In the genomic region with DNA sequence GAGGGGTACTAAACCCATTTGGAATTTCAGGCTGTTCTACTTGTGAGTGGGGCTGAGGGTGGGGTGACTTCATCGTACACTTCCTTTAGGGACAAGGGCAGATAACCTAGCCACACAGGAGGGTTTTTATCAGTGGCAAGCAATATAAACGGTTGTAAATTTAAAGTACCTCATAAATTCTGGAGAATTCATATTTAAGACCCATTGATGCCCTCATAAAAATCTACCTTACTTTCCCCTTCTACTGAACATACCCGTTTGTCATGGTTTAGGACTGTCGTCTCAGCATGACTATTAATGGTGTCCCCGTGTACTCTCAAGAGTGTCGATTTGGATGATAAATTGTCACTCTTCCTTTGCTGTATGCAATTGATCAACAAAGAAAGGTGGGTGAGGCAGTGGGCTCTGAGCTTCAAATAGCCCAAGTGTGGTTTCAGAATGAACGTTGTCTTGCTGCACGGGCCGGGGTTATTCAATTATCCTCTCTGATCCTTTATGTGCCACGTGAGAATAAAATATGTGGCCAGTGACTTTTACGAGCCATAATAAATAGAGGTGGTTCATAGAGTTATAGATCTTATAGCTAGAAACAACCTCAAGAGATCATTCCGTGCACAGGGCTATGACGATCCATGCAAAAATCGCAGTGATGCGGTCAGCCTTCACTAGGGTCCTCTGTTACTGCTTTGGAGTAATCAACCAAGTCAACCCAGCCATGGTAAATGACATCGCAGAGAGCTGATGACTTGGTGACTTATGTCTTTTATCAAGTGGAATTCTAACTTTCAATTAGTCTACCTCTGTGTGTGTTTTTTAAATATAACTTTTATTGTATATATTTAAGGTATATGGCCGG, we compare ENCODE assay signal across 20 cellular contexts.
DNase-seq lines count a peak whose midpoint lies in the region; ATAC-seq, FAIRE-seq and TF ChIP-seq lines count a peak whose summit lies in the region.
"Had no signal": no experiment of that assay in that cellular context is flagged by ENCODE, and none has a peak within 500 bp of the region (broad histone marks: within the 10 kb centered on the region; RNA-seq: fewer than 3 reads in every experiment).

No MANE protein-coding gene starts in this region.

- H3K36me3 ChIP-seq in colonic mucosa (no peaks in the 10 kb centered on the region), esophagus squamous epithelium (no peaks in the 10 kb centered on the region)
- H3K36me3 ChIP-seq: BLaER1 treated with 17β-estradiol and CSF1 and Interleukin-3, amounts not matched to agents 10 nM and 100 nM had no signal

- H3K9me3 Mint-ChIP-seq in activated naive CD4-positive, alpha-beta T cell treated with anti-CD3 and anti-CD28 coated beads, Interleukin-2, amount 50 U/mL, for 72 hours, result no peaks in the 10 kb centered on the region
- no peaks in the 10 kb centered on the region for H3K9me3 Mint-ChIP-seq in activated naive CD4-positive, alpha-beta T cell treated with anti-CD3 and anti-CD28 coated beads for 36 hours
- H3K9me3 Mint-ChIP-seq in stimulated activated naive B cell treated with anti-CD40 and anti-IgM and Interleukin-4, amounts not matched to agents 10 μg/mL and 1 μg/mL and 100 μg/mL, for 72 hours, result peaks cover 0 to 5% of the 10 kb centered on the region in 2 donors

- TF ChIP-seq POLR2A in H54 (IDR thresholded peaks at IDR 0.05; ENCODE audit: low read depth, low read length), result no peak
- TF ChIP-seq POLR2A in esophagus squamous epithelium (IDR thresholded peaks at IDR 0.05), result no peak

- H3K27me3 ChIP-seq in colonic mucosa, result no peaks in the 10 kb centered on the region
- peaks cover 0 to 6% (median 0%) of the 10 kb centered on the region in 4 donors for H3K27me3 ChIP-seq in esophagus squamous epithelium
- H3K27me3 ChIP-seq: BLaER1 treated with 17β-estradiol and CSF1 and Interleukin-3, amounts not matched to agents 10 nM and 100 nM had no signal

- no peaks in the 10 kb centered on the region for H3K27me3 Mint-ChIP-seq in activated naive CD4-positive, alpha-beta T cell treated with anti-CD3 and anti-CD28 coated beads for 36 hours (ENCODE audit: low read depth)
- H3K27me3 Mint-ChIP-seq in stimulated activated naive B cell treated with anti-CD40 and anti-IgM and Interleukin-4, amounts not matched to agents 10 μg/mL and 1 μg/mL and 100 μg/mL, for 72 hours, result no peaks in the 10 kb centered on the region

- ATAC-seq in activated naive CD4-positive, alpha-beta T cell treated with anti-CD3 and anti-CD28 coated beads, Interleukin-2, amount 50 U/mL, for 72 hours, result peak; percentile 26 to 38
- ATAC-seq in stimulated activated naive B cell treated with anti-CD40 and anti-IgM and Interleukin-4, amounts not matched to agents 10 μg/mL and 1 μg/mL and 100 μg/mL, for 72 hours (replicated peaks), result no peak

- no peak for FAIRE-seq in H54 (lab: Jason Lieb, UNC)
- FAIRE-seq: D721Med, GM19239 had no signal

- H3K4me3 ChIP-seq in colonic mucosa (no peak overlapping the region), esophagus squamous epithelium (no peak overlapping the region)
- H3K4me3 ChIP-seq: BLaER1 treated with 17β-estradiol and CSF1 and Interleukin-3, amounts not matched to agents 10 nM and 100 nM; SK-N-MC had no signal

- no peak overlapping the region for H3K27ac Mint-ChIP-seq in activated naive CD4-positive, alpha-beta T cell treated with anti-CD3 and anti-CD28 coated beads, Interleukin-2, amount 50 U/mL, for 72 hours
- H3K27ac Mint-ChIP-seq in activated naive CD4-positive, alpha-beta T cell treated with anti-CD3 and anti-CD28 coated beads for 36 hours, result no peak overlapping the region
- H3K27ac Mint-ChIP-seq in stimulated activated naive B cell treated with anti-CD40 and anti-IgM and Interleukin-4, amounts not matched to agents 10 μg/mL and 1 μg/mL and 100 μg/mL, for 72 hours, result no peak overlapping the region

- TF ChIP-seq CTCF in colonic mucosa (IDR thresholded peaks at IDR 0.05), result no peak
- TF ChIP-seq CTCF in esophagus squamous epithelium (IDR thresholded peaks at IDR 0.05), result no peak

- POLR2A ChIA-PET in HEK293T (lab: Yijun Ruan, JAX), result interaction anchor here (0.7 kb wide), 1 partner anchor 146 kb away, joined by 4 read pairs; a partner anchor contains a TSS

- H3K9me3 ChIP-seq in colonic mucosa (no peaks in the 10 kb centered on the region), esophagus squamous epithelium (no peaks in the 10 kb centered on the region)

- H3K4me1 Mint-ChIP-seq in activated naive CD4-positive, alpha-beta T cell treated with anti-CD3 and anti-CD28 coated beads for 36 hours (ENCODE audit: low read depth), result peaks cover 4% of the 10 kb centered on the region
- peaks cover 21 to 29% of the 10 kb centered on the region in 2 donors for H3K4me1 Mint-ChIP-seq in stimulated activated naive B cell treated with anti-CD40 and anti-IgM and Interleukin-4, amounts not matched to agents 10 μg/mL and 1 μg/mL and 100 μg/mL, for 72 hours

- peak overlapping the region in 1 of 2 donors; percentile 5 for H3K9ac ChIP-seq in colonic mucosa (ENCODE audit: low read depth in 2 of 2, low read length in 2 of 2)
- H3K9ac ChIP-seq: BLaER1 treated with 17β-estradiol and CSF1 and Interleukin-3, amounts not matched to agents 10 nM and 100 nM had no signal

- H3K4me3 Mint-ChIP-seq in activated naive CD4-positive, alpha-beta T cell treated with anti-CD3 and anti-CD28 coated beads for 36 hours, result no peak overlapping the region
- H3K4me3 Mint-ChIP-seq in stimulated activated naive B cell treated with anti-CD40 and anti-IgM and Interleukin-4, amounts not matched to agents 10 μg/mL and 1 μg/mL and 100 μg/mL, for 72 hours, result no peak overlapping the region

- intact Hi-C loops in activated naive CD4-positive, alpha-beta T cell treated with anti-CD3 and anti-CD28 coated beads for 36 hours (cut with micrococcal nuclease), result no loop called here
- intact Hi-C loops in colonic mucosa (cut with DNase I), result no loop called here
- intact Hi-C loops in esophagus squamous epithelium (cut with DNase I), result no loop called here

- H3K4me1 ChIP-seq in colonic mucosa, result peaks cover 11% of the 10 kb centered on the region
- H3K4me1 ChIP-seq in esophagus squamous epithelium, result no peaks in the 10 kb centered on the region

- WGBS in esophagus squamous epithelium, 2 donors, result 58 to 64% methylated on average over 17 of the region's 17 CpGs

- CTCF ChIA-PET in activated naive CD4-positive, alpha-beta T cell treated with anti-CD3 and anti-CD28 coated beads for 36 hours (lab: Charles Lee), result no interaction called here
- CTCF ChIA-PET in HEK293T (lab: Yijun Ruan, JAX), result no interaction called here

- no peaks in the 10 kb centered on the region for H3K36me3 Mint-ChIP-seq in activated naive CD4-positive, alpha-beta T cell treated with anti-CD3 and anti-CD28 coated beads, Interleukin-2, amount 50 U/mL, for 72 hours
- no peaks in the 10 kb centered on the region for H3K36me3 Mint-ChIP-seq in activated naive CD4-positive, alpha-beta T cell treated with anti-CD3 and anti-CD28 coated beads for 36 hours (ENCODE audit: low read depth)
- no peaks in the 10 kb centered on the region for H3K36me3 Mint-ChIP-seq in stimulated activated naive B cell treated with anti-CD40 and anti-IgM and Interleukin-4, amounts not matched to agents 10 μg/mL and 1 μg/mL and 100 μg/mL, for 72 hours

- no peak overlapping the region for H3K27ac ChIP-seq in colonic mucosa
- H3K27ac ChIP-seq in esophagus squamous epithelium, result no peak overlapping the region
- H3K27ac ChIP-seq: BLaER1 treated with 17β-estradiol and CSF1 and Interleukin-3, amounts not matched to agents 10 nM and 100 nM; SK-N-MC had no signal

- no peak for DNase-seq in activated naive CD4-positive, alpha-beta T cell treated with anti-CD3 and anti-CD28 coated beads, Interleukin-2, amount 50 U/mL, for 72 hours (ENCODE audit: low spot score in 2 of 2)
- no peak for DNase-seq in activated naive CD4-positive, alpha-beta T cell treated with anti-CD3 and anti-CD28 coated beads for 36 hours
- DNase-seq in HEK293T (ENCODE audit: extremely low spot score) (peak; percentile 15), colonic mucosa (peak; percentile 25), H54 (ENCODE audit: insufficient read length, low spot score) (no peak), esophagus squamous epithelium (lab: John Stamatoyannopoulos, UW) (no peak)
- DNase-seq in stimulated activated naive B cell treated with anti-CD40 and anti-IgM and Interleukin-4, amounts not matched to agents 10 μg/mL and 1 μg/mL and 100 μg/mL, for 72 hours, result no peak
- DNase-seq: DMS79 treated with DMSO at 0.1 percent for 48 hours, GOT3, KG1, NCI-H1417 treated with DMSO at 0.1 percent for 48 hours, NCI-H187 treated with DMSO at 0.1 percent for 48 hours, NCI-H2227 treated with DMSO at 0.1 percent for 48 hours, NCI-H524, NCI-H82, SHP77 had no signal

TF ChIP-seq in HEK293T, 16 proteins besides CTCF, POLR2A, EP300 and RAD21:
- TF ChIP-seq L3MBTL2 (conservative IDR thresholded peaks at IDR 0.05), result peak; percentile 33; the same call in 1 of the 2 replicates
- peak; percentile 38; the same call in 1 of the 2 replicates for TF ChIP-seq BHLHE40 (IDR thresholded peaks at IDR 0.05; ENCODE audit: borderline replicate concordance)
- TF ChIP-seq NFRKB (IDR thresholded peaks at IDR 0.05), result no peak
- TF ChIP-seq SUZ12 (IDR thresholded peaks at IDR 0.05), result no peak
- TF ChIP-seq, protein P1, sequence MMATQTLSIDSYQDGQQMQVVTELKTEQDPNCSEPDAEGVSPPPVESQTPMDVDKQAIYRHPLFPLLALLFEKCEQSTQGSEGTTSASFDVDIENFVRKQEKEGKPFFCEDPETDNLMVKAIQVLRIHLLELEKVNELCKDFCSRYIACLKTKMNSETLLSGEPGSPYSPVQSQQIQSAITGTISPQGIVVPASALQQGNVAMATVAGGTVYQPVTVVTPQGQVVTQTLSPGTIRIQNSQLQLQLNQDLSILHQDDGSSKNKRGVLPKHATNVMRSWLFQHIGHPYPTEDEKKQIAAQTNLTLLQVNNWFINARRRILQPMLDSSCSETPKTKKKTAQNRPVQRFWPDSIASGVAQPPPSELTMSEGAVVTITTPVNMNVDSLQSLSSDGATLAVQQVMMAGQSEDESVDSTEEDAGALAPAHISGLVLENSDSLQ (IDR thresholded peaks at IDR 0.05), result peak; percentile 86
- peak; percentile 50; the same call in 1 of the 2 replicates for TF ChIP-seq CTBP1 (IDR thresholded peaks at IDR 0.05; ENCODE audit: borderline replicate concordance)
TF ChIP-seq in HEK293T: peak in this region for 4.

Comparison
In these comparisons a context has a peak if more than half of its experiments do, and no peak if none do; other contexts are left out.
1. ATAC-seq: peak in activated naive CD4-positive, alpha-beta T cell treated with anti-CD3 and anti-CD28 coated beads, Interleukin-2, amount 50 U/mL, for 72 hours (2 of 2); none in stimulated activated naive B cell treated with anti-CD40 and anti-IgM and Interleukin-4, amounts not matched to agents 10 μg/mL and 1 μg/mL and 100 μg/mL, for 72 hours (0 of 2).
2. DNase-seq: peak in HEK293T (single experiment) and colonic mucosa (single experiment); none in activated naive CD4-positive, alpha-beta T cell treated with anti-CD3 and anti-CD28 coated beads, Interleukin-2, amount 50 U/mL, for 72 hours (0 of 2), activated naive CD4-positive, alpha-beta T cell treated with anti-CD3 and anti-CD28 coated beads for 36 hours (single experiment), stimulated activated naive B cell treated with anti-CD40 and anti-IgM and Interleukin-4, amounts not matched to agents 10 μg/mL and 1 μg/mL and 100 μg/mL, for 72 hours (single experiment), H54 (single experiment) and esophagus squamous epithelium (single experiment).